16 cellular contexts compared by ENCODE assay signal in genomic region chr5:54301852-54302251, GRCh38. TPM values are rescaled to one million over a fixed set of nuclear protein-coding genes. Genes with fewer than 3 reads are reported as not detected.
DNase-seq lines count a peak whose midpoint lies in the region; ATAC-seq, FAIRE-seq and TF ChIP-seq lines count a peak whose summit lies in the region.
"Had no signal": no experiment of that assay in that cellular context is flagged by ENCODE, and none has a peak within 500 bp of the region (broad histone marks: within the 10 kb centered on the region; RNA-seq: fewer than 3 reads in every experiment).

No MANE protein-coding gene starts in this region.

- no peak overlapping the region for H3K18ac ChIP-seq in trophoblast cell (ENCODE audit: low read length)

- no peak overlapping the region for H2BK120ac ChIP-seq in trophoblast cell (ENCODE audit: insufficient read depth, low read length, poor library complexity)

- no peak overlapping the region for H2AK5ac ChIP-seq in trophoblast cell (ENCODE audit: low read length)

- H4K8ac ChIP-seq in trophoblast cell (ENCODE audit: low read depth, low read length), result no peak overlapping the region

- H3K79me2 ChIP-seq in GM23338 (replicated peaks; ENCODE audit: insufficient read depth), result peaks cover 95% of the 10 kb centered on the region
- H3K79me2 ChIP-seq in astrocyte (ENCODE audit: insufficient read depth, low read length), result peaks cover 15% of the 10 kb centered on the region
- H3K79me2 ChIP-seq in trophoblast cell (ENCODE audit: control insufficient read depth, insufficient read depth, low read length, poor library complexity), result peaks cover 6% of the 10 kb centered on the region

- no peak overlapping the region; a peak in 1 of 20 replicates for H3K4me3 ChIP-seq in BLaER1 treated with 17β-estradiol and CSF1 and Interleukin-3, amounts not matched to agents 10 nM and 100 nM
- no peak overlapping the region for H3K4me3 ChIP-seq in GM23338
- no peak overlapping the region for H3K4me3 ChIP-seq in astrocyte (ENCODE audit: insufficient read depth, low read depth, low read length)
- no peak overlapping the region for H3K4me3 ChIP-seq in trophoblast cell (ENCODE audit: low read depth, low read length)
- H3K4me3 ChIP-seq: A549, GM12878 had no signal

- H3K79me1 ChIP-seq in trophoblast cell (ENCODE audit: low read length), result no peaks in the 10 kb centered on the region

- ATAC-seq in GM23338 (no peak), GM18870 (IDR thresholded peaks at IDR 0.05; ENCODE audit: unreplicated experiment) (no peak)
- ATAC-seq: A549, GM12878 had no signal

- no peaks in the 10 kb centered on the region for H3F3A ChIP-seq in GM23338 (replicated peaks; ENCODE audit: low read depth)

- H3K27me3 ChIP-seq in BLaER1 treated with 17β-estradiol and CSF1 and Interleukin-3, amounts not matched to agents 10 nM and 100 nM, result no peaks in the 10 kb centered on the region
- H3K27me3 ChIP-seq in GM23338 (ENCODE audit: insufficient read depth) (no peaks in the 10 kb centered on the region), astrocyte (ENCODE audit: insufficient read depth, low read length) (no peaks in the 10 kb centered on the region), trophoblast cell (ENCODE audit: insufficient read depth, low read length) (no peaks in the 10 kb centered on the region)
- H3K27me3 ChIP-seq: BE2C had no signal

- WGBS in trophoblast cell (ENCODE audit: extremely low coverage, insufficient coverage, insufficient read length), result no CpG with 5 or more reads among the region's 1 CpG

- no peak for TF ChIP-seq CTCF in GM23338 (conservative IDR thresholded peaks at IDR 0.05; ENCODE audit: low read depth in 2 of 2)
- no peak for TF ChIP-seq CTCF in astrocyte (IDR thresholded peaks at IDR 0.05; ENCODE audit: insufficient read depth, low read depth, low read length)

- peaks cover 9 to 67% (median 32%) of the 10 kb centered on the region in 10 experiments; a peak in 19 of 20 replicates for H3K4me1 ChIP-seq in BLaER1 treated with 17β-estradiol and CSF1 and Interleukin-3, amounts not matched to agents 10 nM and 100 nM
- peaks cover 23% of the 10 kb centered on the region for H3K4me1 ChIP-seq in GM23338 (ENCODE audit: insufficient read depth)
- H3K4me1 ChIP-seq in astrocyte (ENCODE audit: insufficient read depth, low read length), result peaks cover 3% of the 10 kb centered on the region
- no peaks in the 10 kb centered on the region for H3K4me1 ChIP-seq in trophoblast cell (ENCODE audit: control insufficient read depth in 1 of 2, insufficient read depth in 2 of 2, low read length in 2 of 2)
- H3K4me1 ChIP-seq: A549, BE2C had no signal

- H3K23ac ChIP-seq in trophoblast cell (ENCODE audit: low read length), result no peak overlapping the region

- no peak for FAIRE-seq in astrocyte (lab: Jason Lieb, UNC)
- FAIRE-seq: A549, GM12878, GM18507 had no signal

- H3K4me1 Mint-ChIP-seq in GM23338 (peaks cover 35% of the 10 kb centered on the region), astrocyte (ENCODE audit: low read depth, unreplicated experiment) (peaks cover 18% of the 10 kb centered on the region)

- no peaks in the 10 kb centered on the region for H3K36me3 Mint-ChIP-seq in GM23338 (ENCODE audit: low read depth)
- peaks cover 2% of the 10 kb centered on the region for H3K36me3 Mint-ChIP-seq in astrocyte (ENCODE audit: low read depth, unreplicated experiment)

- no peak overlapping the region for H2BK5ac ChIP-seq in trophoblast cell (ENCODE audit: low read depth, low read length, poor library complexity)

- peak overlapping the region; percentile 31 for H3K4ac ChIP-seq in trophoblast cell (ENCODE audit: low read depth, low read length)

- H2AFZ ChIP-seq in GM23338 (no peak overlapping the region), astrocyte (ENCODE audit: low read depth, low read length) (no peak overlapping the region), trophoblast cell (ENCODE audit: insufficient read depth, low read length, poor library complexity) (no peak overlapping the region)

- H3K14ac ChIP-seq in trophoblast cell (ENCODE audit: low read length), result no peak overlapping the region

- H3K4me2 ChIP-seq in BLaER1 treated with 17β-estradiol and CSF1 and Interleukin-3, amounts not matched to agents 10 nM and 100 nM, result peak overlapping the region; percentile 6 to 95 (median 64); a peak in 19 of 22 replicates
- H3K4me2 ChIP-seq in GM23338 (no peak overlapping the region), astrocyte (ENCODE audit: low read length) (no peak overlapping the region), trophoblast cell (ENCODE audit: low read length) (no peak overlapping the region)
- H3K4me2 ChIP-seq: A549 had no signal

- H2BK12ac ChIP-seq in trophoblast cell (ENCODE audit: low read length), result no peak overlapping the region

- peaks cover 0 to 27% (median 14%) of the 10 kb centered on the region in 11 experiments; a peak in 9 of 22 replicates for H3K9me3 ChIP-seq in BLaER1 treated with 17β-estradiol and CSF1 and Interleukin-3, amounts not matched to agents 10 nM and 100 nM (replicated peaks in 1 of 11)
- no peaks in the 10 kb centered on the region for H3K9me3 ChIP-seq in astrocyte (ENCODE audit: insufficient read depth, low read depth, low read length)
- H3K9me3 ChIP-seq in trophoblast cell (ENCODE audit: insufficient read depth, low read depth, low read length), result no peaks in the 10 kb centered on the region
- H3K9me3 ChIP-seq: A549, BE2C had no signal

- H3K27ac Mint-ChIP-seq in GM23338 (0 out of 2 replicates have a peak overlapping the region, but pooled peaks have one; percentile 12), astrocyte (ENCODE audit: unreplicated experiment) (peak overlapping the region; percentile 2)
- H3K27ac Mint-ChIP-seq: H9 had no signal

- H3K9me3 Mint-ChIP-seq in GM23338 (no peaks in the 10 kb centered on the region), astrocyte (ENCODE audit: unreplicated experiment) (no peaks in the 10 kb centered on the region)
- H3K9me3 Mint-ChIP-seq: H9 had no signal

- no peak for TF ChIP-seq POLR2A in erythroblast (IDR thresholded peaks at IDR 0.05; ENCODE audit: low read length)

- peaks cover 0 to 58% (median 20%) of the 10 kb centered on the region in 11 experiments; a peak in 16 of 22 replicates for H4K20me1 ChIP-seq in BLaER1 treated with 17β-estradiol and CSF1 and Interleukin-3, amounts not matched to agents 10 nM and 100 nM
- H4K20me1 ChIP-seq in GM23338 (replicated peaks; ENCODE audit: insufficient read depth), result peaks cover 5% of the 10 kb centered on the region; the same call in 1 of the 2 replicates
- peaks cover 63% of the 10 kb centered on the region for H4K20me1 ChIP-seq in astrocyte (ENCODE audit: insufficient read depth, low read length)

- H3K27ac ChIP-seq in BLaER1 treated with 17β-estradiol and CSF1 and Interleukin-3, amounts not matched to agents 10 nM and 100 nM, result peak overlapping the region in 6 of 11 experiments; percentile 15 to 72 (median 64); a peak in 10 of 22 replicates
- H3K27ac ChIP-seq in GM23338 (ENCODE audit: low read depth) (no peak overlapping the region), astrocyte (ENCODE audit: low read depth, low read length) (no peak overlapping the region), trophoblast cell (ENCODE audit: low read depth, low read length) (no peak overlapping the region)
- H3K27ac ChIP-seq: A549 had no signal

- DNase-seq in GM23338 (ENCODE audit: low spot score) (no peak), astrocyte (ENCODE audit: low read depth) (no peak), trophoblast cell (no peak), NCI-H748 treated with DMSO at 0.1 percent for 48 hours (lab: John Stamatoyannopoulos, UW) (no peak), erythroblast (lab: John Stamatoyannopoulos, UW) (no peak)
- DNase-seq in activated effector memory CD4-positive, alpha-beta T cell treated with anti-CD3 and anti-CD28 coated beads, Interleukin-2, amount 50 U/mL, for 16 hours, result no peak
- DNase-seq: BE2C; CD4-positive, CD25-positive, alpha-beta regulatory T cell; DMS53; GOT3; H9 had no signal

- H3K4me3 Mint-ChIP-seq in GM23338 (no peak overlapping the region), astrocyte (ENCODE audit: unreplicated experiment) (peak overlapping the region; percentile 41)
- H3K4me3 Mint-ChIP-seq: H9 had no signal

- no peaks in the 10 kb centered on the region for H3K9me2 ChIP-seq in GM23338 (ENCODE audit: insufficient read depth)

- H3K27me3 Mint-ChIP-seq in GM23338 (ENCODE audit: insufficient read depth, low read depth, poor library complexity) (peaks cover 2% of the 10 kb centered on the region), astrocyte (ENCODE audit: low read depth, unreplicated experiment) (no peaks in the 10 kb centered on the region)
- H3K27me3 Mint-ChIP-seq: CD4-positive, CD25-positive, alpha-beta regulatory T cell had no signal

- H4K12ac ChIP-seq in trophoblast cell (ENCODE audit: low read depth, low read length), result no peak overlapping the region

- no peak overlapping the region for H4K91ac ChIP-seq in trophoblast cell (ENCODE audit: low read depth, low read length)

- H3K9ac ChIP-seq in BLaER1 treated with 17β-estradiol and CSF1 and Interleukin-3, amounts not matched to agents 10 nM and 100 nM, result peak overlapping the region in 4 of 11 experiments; percentile 14 to 42 (median 30); a peak in 3 of 22 replicates
- no peak overlapping the region for H3K9ac ChIP-seq in astrocyte (ENCODE audit: low read length)
- H3K9ac ChIP-seq in trophoblast cell (ENCODE audit: low read length), result no peak overlapping the region

- peaks cover 0 to 15% (median 3%) of the 10 kb centered on the region in 11 experiments; a peak in 9 of 22 replicates for H3K36me3 ChIP-seq in BLaER1 treated with 17β-estradiol and CSF1 and Interleukin-3, amounts not matched to agents 10 nM and 100 nM
- no peaks in the 10 kb centered on the region for H3K36me3 ChIP-seq in GM23338 (ENCODE audit: insufficient read depth)
- no peaks in the 10 kb centered on the region for H3K36me3 ChIP-seq in astrocyte (ENCODE audit: insufficient read depth, low read length)
- no peaks in the 10 kb centered on the region for H3K36me3 ChIP-seq in trophoblast cell (ENCODE audit: control insufficient read depth in 1 of 2, insufficient read depth in 2 of 2, low read length in 2 of 2)
- H3K36me3 ChIP-seq: BE2C had no signal

TF ChIP-seq in GM23338, 12 proteins besides CTCF, POLR2A, EP300 and RAD21 (continues in another document):
- no peak for TF ChIP-seq EZH2 (IDR thresholded peaks at IDR 0.05; ENCODE audit: low read depth, unreplicated experiment)
- TF ChIP-seq ETS1 (IDR thresholded peaks at IDR 0.05), result no peak

RNA-seq across cellular contexts. Expression of gene ARL15, which starts 8.5 kb away (rescaled TPM):
- total RNA-seq in GM23338 (2014; rRNA removed; shearing (Covaris generic)), result 34.5 and 54.0 TPM in 2 replicates
- polyA plus RNA-seq in GM23338 (2016; fragmentation: Nextera tagmentation; extraction: Ambion mirVana), result 12.1 and 13.0 TPM in 2 replicates
- total RNA-seq in astrocyte, result 29.1 and 30.3 TPM in 2 replicates
- polyA plus RNA-seq in trophoblast cell (2013), result 21.9 and 22.3 TPM in 2 replicates

Comparison
In these comparisons a context has a peak if more than half of its experiments do, and no peak if none do; other contexts are left out.
1. H3K27ac ChIP-seq: peak in BLaER1 treated with 17β-estradiol and CSF1 and Interleukin-3, amounts not matched to agents 10 nM and 100 nM (6 of 11); none in GM23338 (single experiment), astrocyte (single experiment) and trophoblast cell (single experiment).
2. H3K4me2 ChIP-seq: peak in BLaER1 treated with 17β-estradiol and CSF1 and Interleukin-3, amounts not matched to agents 10 nM and 100 nM (11 of 11); none in GM23338 (single experiment), astrocyte (single experiment) and trophoblast cell (single experiment).